Comparison of ENCODE assay signal across 10 cellular contexts in the genomic region with DNA sequence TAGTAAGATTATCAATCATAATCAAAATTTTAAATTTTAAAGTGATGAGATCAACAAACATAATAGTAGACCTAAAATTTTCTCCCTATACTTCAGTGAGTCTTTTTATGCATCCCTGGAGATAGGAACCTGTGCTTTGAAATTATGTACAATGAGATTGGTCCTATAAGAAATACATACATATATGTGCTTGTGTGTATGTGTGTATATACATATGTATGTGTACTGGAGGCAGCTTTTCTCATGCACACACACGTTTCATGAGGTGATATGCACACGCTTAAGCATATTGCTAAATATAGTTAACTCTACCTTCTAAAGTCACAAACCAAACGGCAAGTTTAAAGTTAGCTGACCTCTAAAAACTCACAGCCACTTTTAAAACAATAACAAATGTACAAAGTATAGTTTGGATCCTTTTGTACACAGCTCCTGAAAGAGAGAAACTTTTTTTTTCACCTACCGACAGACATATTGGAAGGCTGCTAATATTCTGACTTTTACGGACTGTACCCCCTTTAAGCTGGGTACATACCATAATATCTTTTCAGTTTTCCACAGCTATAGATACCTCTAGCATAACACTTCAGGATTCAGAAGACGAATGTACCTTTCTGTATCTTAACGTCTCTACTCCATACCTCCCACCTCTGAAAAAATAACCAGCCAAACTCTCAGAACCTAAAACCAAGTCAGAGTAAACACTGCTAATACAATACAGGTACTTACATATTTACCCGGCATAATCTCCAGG. TPM values are rescaled to one million over a fixed set of nuclear protein-coding genes. Genes with fewer than 3 reads are reported as not detected.
DNase-seq lines count a peak whose midpoint lies in the region; ATAC-seq and TF ChIP-seq lines count a peak whose summit lies in the region.
"Had no signal": no experiment of that assay in that cellular context is flagged by ENCODE, and none has a peak within 500 bp of the region (broad histone marks: within the 10 kb centered on the region; RNA-seq: fewer than 3 reads in every experiment).

No MANE protein-coding gene starts in this region.

- no peak overlapping the region for H2BK15ac ChIP-seq in IMR-90 (ENCODE audit: low read depth, low read length)

- no peak overlapping the region; a peak in 1 of 4 replicates for H4K8ac ChIP-seq in IMR-90 (ENCODE audit: low read depth in 2 of 2, low read length in 2 of 2)

- peak overlapping the region; percentile 100 for H3K9ac ChIP-seq in IMR-90 (ENCODE audit: low read depth, low read length)

- H4K5ac ChIP-seq in IMR-90 (ENCODE audit: low read depth, low read length) = no peak overlapping the region; the same call in 1 of the 2 replicates

- TF ChIP-seq RAD21 in IMR-90 (IDR thresholded peaks at IDR 0.05; ENCODE audit: low read length) = no peak

- H3K9me1 ChIP-seq in IMR-90 (ENCODE audit: insufficient read depth, low read length) = no peaks in the 10 kb centered on the region; the same call in 1 of the 2 replicates

- no peak overlapping the region for H4K91ac ChIP-seq in IMR-90 (ENCODE audit: insufficient read depth, low read depth, low read length)

- no TSS peak for BruUV-seq in IMR-90 (replicated peaks; lab: Mats Ljungman, UMichigan)

- CTCF ChIA-PET in IMR-90 (lab: Yijun Ruan, JAX) = interaction anchor here (0.6 kb wide), 1 partner anchor 37 kb away, joined by 5 read pairs; no protein-coding TSS in a partner anchor

- no peak for ATAC-seq in IMR-90 (ENCODE audit: low read depth)
- no peak for ATAC-seq in natural killer cell treated with Interleukin-12 subunit alpha and Interleukin-12 subunit beta and Interleukin-15 and Interleukin-18, amount 100 ng/mL, for 72 hours
- no peak for ATAC-seq in HG03378 (IDR thresholded peaks at IDR 0.05; ENCODE audit: unreplicated experiment)

- H3K4me3 ChIP-seq in AG10803 (ENCODE audit: low read length) (peak overlapping the region; percentile 80), IMR-90 (ENCODE audit: insufficient read depth, low read depth, low read length) (peak overlapping the region; percentile 100)
- peak overlapping the region; percentile 93 for H3K4me3 ChIP-seq in effector memory CD4-positive, alpha-beta T cell (ENCODE audit: insufficient read depth, low read depth, low read length, poor library complexity, severe bottlenecking)

- 31% methylated on average over 3 of the region's 8 CpGs; no CpG with 5 or more reads in 1 of the 2 experiments for WGBS in IMR-90 (ENCODE audit: extremely low coverage in 2 of 2, insufficient read length in 1 of 2), 2 experiments

- peak overlapping the region; percentile 81; the same call in 1 of the 2 replicates for H3K14ac ChIP-seq in IMR-90 (replicated peaks; ENCODE audit: low read depth, low read length)

- peaks cover 76% of the 10 kb centered on the region for H4K20me1 ChIP-seq in IMR-90 (ENCODE audit: insufficient read depth, low read length)

- peak overlapping the region; percentile 5; the same call in 1 of the 2 replicates for H3K56ac ChIP-seq in IMR-90 (ENCODE audit: extremely low read depth, insufficient read depth, low read length)

- intact Hi-C loops in IMR-90 (cut with micrococcal nuclease) = loop anchor here (5.0 kb wide), 1 partner anchor 157 kb away; no protein-coding TSS in a partner anchor

- dilution Hi-C loops in IMR-90 (cut with HindIII; ENCODE audit: low sequenced_read_pairs, unreplicated experiment) = no loop called here

- H3K9me3 ChIP-seq in IMR-90 (ENCODE audit: control insufficient read depth, insufficient read depth, low read length) = no peaks in the 10 kb centered on the region
- no peaks in the 10 kb centered on the region for H3K9me3 ChIP-seq in effector memory CD4-positive, alpha-beta T cell (ENCODE audit: control insufficient read depth, low read length)

- H2AFZ ChIP-seq in IMR-90 (replicated peaks; ENCODE audit: low read length, poor library complexity) = no peak overlapping the region

- no peak overlapping the region for H3K4ac ChIP-seq in IMR-90 (ENCODE audit: low read depth, low read length)

- peak overlapping the region; percentile 82 for H3K4me3 Mint-ChIP-seq in natural killer cell treated with Interleukin-12 subunit alpha and Interleukin-12 subunit beta and Interleukin-15 and Interleukin-18, amount 100 ng/mL, for 72 hours

- no peak overlapping the region for H2BK120ac ChIP-seq in IMR-90 (ENCODE audit: low read depth, low read length)

- H3K27ac Mint-ChIP-seq in natural killer cell treated with Interleukin-12 subunit alpha and Interleukin-12 subunit beta and Interleukin-15 and Interleukin-18, amount 100 ng/mL, for 72 hours = peak overlapping the region; percentile 60 to 84

- H3K9me3 Mint-ChIP-seq in natural killer cell treated with Interleukin-12 subunit alpha and Interleukin-12 subunit beta and Interleukin-15 and Interleukin-18, amount 100 ng/mL, for 72 hours = no peaks in the 10 kb centered on the region

- no peak overlapping the region for H2BK20ac ChIP-seq in IMR-90 (ENCODE audit: low read depth, low read length)

- peak overlapping the region; percentile 59; the same call in 1 of the 2 replicates for H3K18ac ChIP-seq in IMR-90 (ENCODE audit: low read depth, low read length)

- POLR2A ChIA-PET in IMR-90 (lab: Charles Lee; ENCODE audit: unreplicated experiment) = interaction anchor here (1.0 to 2.2 kb wide), 2 partner anchors 26 to 50 kb away, joined by 3 to 7 read pairs; no protein-coding TSS in a partner anchor

- H3K27me3 ChIP-seq in IMR-90 (ENCODE audit: control insufficient read depth, insufficient read depth, low read length) = no peaks in the 10 kb centered on the region
- no peaks in the 10 kb centered on the region for H3K27me3 ChIP-seq in effector memory CD4-positive, alpha-beta T cell (replicated peaks; ENCODE audit: control insufficient read depth, insufficient read depth, low read length, poor library complexity, severe bottlenecking)

- in situ Hi-C loops in IMR-90 (cut with MboI; ENCODE audit: low sequenced_read_pairs) = loop anchor here (5.0 kb wide), 1 partner anchor 53 kb away; no protein-coding TSS in a partner anchor

- peaks cover 0 to 14% of the 10 kb centered on the region in 2 experiments; a peak in 2 of 4 replicates for H3K79me1 ChIP-seq in IMR-90 (ENCODE audit: low read depth in 1 of 2, low read length in 2 of 2)

- peak overlapping the region; percentile 60; the same call in 1 of the 2 replicates for H3K23ac ChIP-seq in IMR-90 (ENCODE audit: low read depth, low read length)

- no peak overlapping the region for H2AK9ac ChIP-seq in IMR-90 (replicated peaks; ENCODE audit: low read depth, low read length, poor library complexity)

- no peak overlapping the region for H2AK5ac ChIP-seq in IMR-90 (ENCODE audit: low read depth, low read length)

- H3K36me3 ChIP-seq in IMR-90 (ENCODE audit: control insufficient read depth, insufficient read depth, low read length) = peaks cover 5% of the 10 kb centered on the region
- no peaks in the 10 kb centered on the region for H3K36me3 ChIP-seq in effector memory CD4-positive, alpha-beta T cell (ENCODE audit: control insufficient read depth, insufficient read depth, low read length)

- peaks cover 18% of the 10 kb centered on the region for H3K4me1 ChIP-seq in IMR-90 (ENCODE audit: control insufficient read depth, insufficient read depth, low read length)
- H3K4me1 ChIP-seq in effector memory CD4-positive, alpha-beta T cell (ENCODE audit: control insufficient read depth, insufficient read depth, low read length, poor library complexity, severe bottlenecking) = peaks cover 43% of the 10 kb centered on the region

- H3K36me3 Mint-ChIP-seq in natural killer cell treated with Interleukin-12 subunit alpha and Interleukin-12 subunit beta and Interleukin-15 and Interleukin-18, amount 100 ng/mL, for 72 hours = no peaks in the 10 kb centered on the region

- H2BK5ac ChIP-seq in IMR-90 (ENCODE audit: low read depth, low read length, poor library complexity, severe bottlenecking) = peak overlapping the region; percentile 99

- peaks cover 64 to 75% of the 10 kb centered on the region in 2 donors for H3K4me1 Mint-ChIP-seq in natural killer cell treated with Interleukin-12 subunit alpha and Interleukin-12 subunit beta and Interleukin-15 and Interleukin-18, amount 100 ng/mL, for 72 hours (ENCODE audit: low read depth in 2 of 2)

- no peak for DNase-seq in AG10803 (ENCODE audit: low read depth)
- no peak for DNase-seq in IMR-90
- DNase-seq in effector memory CD4-positive, alpha-beta T cell = no peak
- no peak for DNase-seq in natural killer cell treated with Interleukin-12 subunit alpha and Interleukin-12 subunit beta and Interleukin-15 and Interleukin-18, amount 100 ng/mL, for 72 hours (ENCODE audit: low spot score)
- DNase-seq in DMS79 (lab: John Stamatoyannopoulos, UW) = no peak
- no peak for DNase-seq in AML-193 (lab: John Stamatoyannopoulos, UW)
- no peak for DNase-seq in NCI-H69 (lab: John Stamatoyannopoulos, UW)
- DNase-seq: activated CD4-positive, alpha-beta T cell treated with anti-CD3 and anti-CD28 coated beads, Interleukin-2, amount 50 U/mL, for 48 hours; NCI-H146 had no signal

- peak overlapping the region; percentile 100 for H3K4me2 ChIP-seq in IMR-90 (ENCODE audit: low read depth, low read length)

- 0 out of 2 replicates have a peak overlapping the region, but pooled peaks have one; percentile 2 for H3K27ac ChIP-seq in IMR-90 (ENCODE audit: insufficient read depth, low read length)
- H3K27ac ChIP-seq in effector memory CD4-positive, alpha-beta T cell (ENCODE audit: insufficient read depth, low read length, poor library complexity, severe bottlenecking) = peak overlapping the region; percentile 82

- TF ChIP-seq CTCF in AG10803 (conservative IDR thresholded peaks at IDR 0.05; ENCODE audit: low read length) (no peak), IMR-90 (conservative IDR thresholded peaks at IDR 0.05; ENCODE audit: low read depth, low read length) (no peak)

- no peak; the same call in 1 of the 2 replicates for TF ChIP-seq POLR2A in IMR-90 (IDR thresholded peaks at IDR 0.05; ENCODE audit: low read depth, low read length)

- H3K27me3 Mint-ChIP-seq in natural killer cell treated with Interleukin-12 subunit alpha and Interleukin-12 subunit beta and Interleukin-15 and Interleukin-18, amount 100 ng/mL, for 72 hours = no peaks in the 10 kb centered on the region

TF ChIP-seq in IMR-90, 13 proteins besides CTCF, POLR2A, EP300 and RAD21 (continues in another document):
- TF ChIP-seq NFE2L2 (IDR thresholded peaks at IDR 0.05; ENCODE audit: low read depth, low read length) = no peak
- no peak for TF ChIP-seq RFX5 (IDR thresholded peaks at IDR 0.05; ENCODE audit: low read depth, low read length)
- no peak for TF ChIP-seq MXI1 (IDR thresholded peaks at IDR 0.05; ENCODE audit: borderline replicate concordance, low read depth, low read length)
- no peak for TF ChIP-seq BHLHE40 (IDR thresholded peaks at IDR 0.05; ENCODE audit: low read depth, low read length)

RNA-seq across cellular contexts. Expression of gene ITGB1, which starts 3.3 kb away (rescaled TPM):
- 1,331 and 2,388 TPM in 2 replicates for total RNA-seq in IMR-90 (2012; rRNA removed)
- 1,631 and 2,066 TPM in 2 replicates for polyA plus RNA-seq in IMR-90 (2012; rRNA removed)
- 248 and 281 TPM in 2 replicates for polyA plus RNA-seq in IMR-90 (2012; cell fraction: cytosol; rRNA removed)
- polyA plus RNA-seq in IMR-90 (2012; cell fraction: nucleus; rRNA removed; ENCODE audit: low replicate concordance) = 53.9 and 506 TPM in 2 replicates
- 100 to 1,000 TPM; 101 to 119 TPM for total RNA-seq in natural killer cell treated with Interleukin-12 subunit alpha and Interleukin-12 subunit beta and Interleukin-15 and Interleukin-18, amount 100 ng/mL, for 72 hours

Comparison
In these comparisons a context has a peak if more than half of its experiments do, and no peak if none do; other contexts are left out.
1. RNA of gene ITGB1, which starts 3.3 kb away (total RNA-seq): 1,331 to 2,388 TPM in IMR-90; 101 to 119 TPM in natural killer cell treated with Interleukin-12 subunit alpha and Interleukin-12 subunit beta and Interleukin-15 and Interleukin-18, amount 100 ng/mL, for 72 hours; every median in the first group is over 10 times any median in the second.
2. Peak in every context shown above with its lines, with median percentiles within 50 percentile points of each other: H3K4me3 ChIP-seq.